In genomic region chr6:85468326-85468725, GRCh38 we compare ENCODE assay signal across 18 cellular contexts. TPM values are rescaled to one million over a fixed set of nuclear protein-coding genes. Genes with fewer than 3 reads are reported as not detected.
DNase-seq lines count a peak whose midpoint lies in the region; ATAC-seq and TF ChIP-seq lines count a peak whose summit lies in the region.
"Had no signal": no experiment of that assay in that cellular context is flagged by ENCODE, and none has a peak within 500 bp of the region (broad histone marks: within the 10 kb centered on the region; RNA-seq: fewer than 3 reads in every experiment).

No MANE protein-coding gene starts in this region.

- intact Hi-C loops in Panc1 (cut with micrococcal nuclease; ENCODE audit: unreplicated experiment), result loop anchor here (10.0 kb wide), 1 partner anchor 64 kb away; no protein-coding TSS in a partner anchor

- H3K9me3 ChIP-seq in Panc1 (ENCODE audit: control insufficient read depth, insufficient read depth, low read depth, low read length), result no peaks in the 10 kb centered on the region
- H3K9me3 ChIP-seq: right lobe of liver had no signal

- no TSS peak for BruUV-seq in Panc1 (replicated peaks; lab: Mats Ljungman, UMichigan)

- POLR2A ChIA-PET in Panc1 (lab: Charles Lee), result no interaction called here
- POLR2A ChIA-PET in naive thymus-derived CD8-positive, alpha-beta T cell (lab: Charles Lee), result interaction anchor here (1.0 to 13.1 kb wide), 2 partner anchors 17 to 66 kb away, joined by 3 to 252 read pairs; partner anchors contain the start of gene NT5E

- no peaks in the 10 kb centered on the region for H3K27me3 Mint-ChIP-seq in naive thymus-derived CD8-positive, alpha-beta T cell
- H3K27me3 Mint-ChIP-seq: activated naive CD8-positive, alpha-beta T cell treated with anti-CD3 and anti-CD28 coated beads, Interleukin-2, amount 50 U/mL, for 24 hours had no signal

- no peaks in the 10 kb centered on the region for H3K27me3 ChIP-seq in Panc1 (ENCODE audit: control insufficient read depth, insufficient read depth, low read length)
- H3K27me3 ChIP-seq: right lobe of liver had no signal

- DNase-seq in ELR (ENCODE audit: low read depth) (peak; percentile 81), Panc1 (ENCODE audit: low read depth, low spot score) (no peak), epithelial cell of esophagus (ENCODE audit: low read depth) (peak; percentile 72), kidney glomerular epithelial cell (lab: John Stamatoyannopoulos, UW) (no peak)
- DNase-seq in naive thymus-derived CD8-positive, alpha-beta T cell, result no peak
- DNase-seq: activated CD4-positive, alpha-beta T cell treated with anti-CD3 and anti-CD28 coated beads, Interleukin-2, amount 50 U/mL, for 48 hours; activated naive CD8-positive, alpha-beta T cell treated with anti-CD3 and anti-CD28 coated beads, Interleukin-2, amount 50 U/mL, for 24 hours; activated T-cell treated with anti-CD3 and anti-CD28 coated beads, Interleukin-2, amount 50 U/mL, for 4 hours; Calu3; GF-D8; immature natural killer cell; MM.1S; NCI-H2029 treated with DMSO at 0.1 percent for 48 hours; NCI-H526; right lobe of liver had no signal

- no peak for ATAC-seq in Panc1
- ATAC-seq in naive thymus-derived CD8-positive, alpha-beta T cell, result no peak
- ATAC-seq in HG02678 (IDR thresholded peaks at IDR 0.05; ENCODE audit: unreplicated experiment), result no peak
- no peak for ATAC-seq in GM21423 (IDR thresholded peaks at IDR 0.05; ENCODE audit: unreplicated experiment)
- ATAC-seq in HG03280 (IDR thresholded peaks at IDR 0.05; ENCODE audit: unreplicated experiment), result no peak
- ATAC-seq: activated naive CD8-positive, alpha-beta T cell treated with anti-CD3 and anti-CD28 coated beads, Interleukin-2, amount 50 U/mL, for 24 hours; activated T-cell treated with anti-CD3 and anti-CD28 coated beads, Interleukin-2, amount 50 U/mL, for 4 hours had no signal

- H3K36me3 Mint-ChIP-seq in naive thymus-derived CD8-positive, alpha-beta T cell, result peaks cover 0 to 41% (median 23%) of the 10 kb centered on the region in 3 donors
- H3K36me3 Mint-ChIP-seq: immature natural killer cell had no signal

- CTCF ChIA-PET in Panc1 (lab: Charles Lee), result no interaction called here

- peaks cover 2% of the 10 kb centered on the region; the same call in 1 of the 2 replicates for H3K36me3 ChIP-seq in Panc1 (ENCODE audit: control insufficient read depth, insufficient read depth, low read length)

- H3K27ac ChIP-seq in Panc1 (ENCODE audit: low read length), result peak overlapping the region; percentile 31
- H3K27ac ChIP-seq: right lobe of liver had no signal

- H3K4me3 Mint-ChIP-seq in naive thymus-derived CD8-positive, alpha-beta T cell, result peak overlapping the region in 1 of 10 donors; percentile 8
- H3K4me3 Mint-ChIP-seq: activated naive CD8-positive, alpha-beta T cell treated with anti-CD3 and anti-CD28 coated beads, Interleukin-2, amount 50 U/mL, for 24 hours; activated T-cell treated with anti-CD3 and anti-CD28 coated beads, Interleukin-2, amount 50 U/mL, for 4 hours; immature natural killer cell had no signal

- peaks cover 29 to 60% (median 49%) of the 10 kb centered on the region in 4 donors for H3K4me1 Mint-ChIP-seq in naive thymus-derived CD8-positive, alpha-beta T cell

- H3K4me3 ChIP-seq in Panc1 (ENCODE audit: low read depth in 2 of 2, low read length in 2 of 2), result no peak overlapping the region
- no peak overlapping the region for H3K4me3 ChIP-seq in epithelial cell of esophagus (ENCODE audit: low read length)
- H3K4me3 ChIP-seq: right lobe of liver had no signal

- H3K27ac Mint-ChIP-seq in naive thymus-derived CD8-positive, alpha-beta T cell, result peak overlapping the region in 6 of 10 donors; percentile 11 to 84 (median 59)
- H3K27ac Mint-ChIP-seq: activated naive CD8-positive, alpha-beta T cell treated with anti-CD3 and anti-CD28 coated beads, Interleukin-2, amount 50 U/mL, for 24 hours; immature natural killer cell had no signal

- no peaks in the 10 kb centered on the region for H3K9me3 Mint-ChIP-seq in naive thymus-derived CD8-positive, alpha-beta T cell
- H3K9me3 Mint-ChIP-seq: activated naive CD8-positive, alpha-beta T cell treated with anti-CD3 and anti-CD28 coated beads, Interleukin-2, amount 50 U/mL, for 24 hours; activated T-cell treated with anti-CD3 and anti-CD28 coated beads, Interleukin-2, amount 50 U/mL, for 4 hours; immature natural killer cell had no signal

- H3K4me1 ChIP-seq in Panc1 (ENCODE audit: control insufficient read depth, insufficient read depth, low read length), result peaks cover 49% of the 10 kb centered on the region

- in situ Hi-C loops in Panc1 (cut with HindIII; ENCODE audit: low pct_unique_long_range_greater_than_20kb, low sequenced_read_pairs), result no loop called here

- TF ChIP-seq CTCF in Panc1 (IDR thresholded peaks at IDR 0.05), result no peak
- TF ChIP-seq CTCF in epithelial cell of esophagus (IDR thresholded peaks at IDR 0.05; ENCODE audit: insufficient read depth, low read depth, low read length, missing control alignments), result no peak

RNA-seq across cellular contexts. Expression of gene NT5E, which starts 18.4 kb away (rescaled TPM):
- total RNA-seq in Panc1 (2021; ENCODE audit: unreplicated experiment), result 58.4 TPM
- polyA plus RNA-seq in Panc1 (2012; ENCODE audit: insufficient read length), result 52.4 TPM
- 10 to 100 TPM; 56.5 to 57.3 TPM for total RNA-seq in naive thymus-derived CD8-positive, alpha-beta T cell
- 100 to 1,000 TPM in 2 of 3 donors, 10 to 100 TPM in 1; 77.7 to 128 (median 103) TPM for polyA plus RNA-seq in naive thymus-derived CD8-positive, alpha-beta T cell

Comparison
In these comparisons a context has a peak if more than half of its experiments do, and no peak if none do; other contexts are left out.
1. DNase-seq: peak in ELR (single experiment) and epithelial cell of esophagus (single experiment); none in Panc1 (single experiment), naive thymus-derived CD8-positive, alpha-beta T cell (0 of 10) and kidney glomerular epithelial cell (single experiment).